16 cellular contexts compared by ENCODE assay signal in genomic region chr20:1761116-1761515, GRCh38.
DNase-seq lines count a peak whose midpoint lies in the region; ATAC-seq and TF ChIP-seq lines count a peak whose summit lies in the region.
"Had no signal": no experiment of that assay in that cellular context is flagged by ENCODE, and none has a peak within 500 bp of the region (broad histone marks: within the 10 kb centered on the region; RNA-seq: fewer than 3 reads in every experiment).

No MANE protein-coding gene starts in this region.

- H3K36me3 ChIP-seq in PC-3 (ENCODE audit: low read depth, low read length) (no peaks in the 10 kb centered on the region), tibial artery (no peaks in the 10 kb centered on the region)
- H3K36me3 ChIP-seq: right atrium auricular region had no signal

- CTCF ChIA-PET in Calu3 (lab: Charles Lee): no interaction called here
- CTCF ChIA-PET in PC-3 (lab: Charles Lee): interaction anchor here (0.6 kb wide), 1 partner anchor 38 kb away, joined by 3 read pairs; no protein-coding TSS in a partner anchor

- peak; percentile 79 for ATAC-seq in PC-3
- no peak for ATAC-seq in activated T-cell treated with anti-CD3 and anti-CD28 coated beads, Interleukin-2, amount 50 U/mL, for 4 hours
- ATAC-seq: T-helper 17 cell had no signal

- peaks cover 37% of the 10 kb centered on the region for H3K4me1 Mint-ChIP-seq in Calu3 (ENCODE audit: low read depth, unreplicated experiment)
- no peaks in the 10 kb centered on the region for H3K4me1 Mint-ChIP-seq in activated T-cell treated with anti-CD3 and anti-CD28 coated beads, Interleukin-2, amount 50 U/mL, for 4 hours (ENCODE audit: low read depth)

- H3K9ac ChIP-seq in PC-3 (ENCODE audit: low read length): peak overlapping the region; percentile 31

- no peaks in the 10 kb centered on the region for H3K9me3 Mint-ChIP-seq in Calu3 (ENCODE audit: low read depth, unreplicated experiment)
- H3K9me3 Mint-ChIP-seq in activated T-cell treated with anti-CD3 and anti-CD28 coated beads, Interleukin-2, amount 50 U/mL, for 4 hours: no peaks in the 10 kb centered on the region
- H3K9me3 Mint-ChIP-seq: CD8-positive, alpha-beta memory T cell had no signal

- no peaks in the 10 kb centered on the region for H3K36me3 Mint-ChIP-seq in Calu3 (ENCODE audit: insufficient read depth, unreplicated experiment)
- H3K36me3 Mint-ChIP-seq in activated T-cell treated with anti-CD3 and anti-CD28 coated beads, Interleukin-2, amount 50 U/mL, for 4 hours (ENCODE audit: insufficient read depth): no peaks in the 10 kb centered on the region
- H3K36me3 Mint-ChIP-seq: CD8-positive, alpha-beta memory T cell had no signal

- H2AFZ ChIP-seq in PC-3 (ENCODE audit: low read length): peak overlapping the region; percentile 46

- no peak for DNase-seq in Calu3
- DNase-seq in PC-3: peak; percentile 93
- peak; percentile 68 to 74 for DNase-seq in cardiac fibroblast (ENCODE audit: low read depth in 2 of 2)
- peak; percentile 26 for DNase-seq in mucosa of gallbladder (ENCODE audit: low spot score)
- no peak for DNase-seq in activated T-cell treated with anti-CD3 and anti-CD28 coated beads, Interleukin-2, amount 50 U/mL, for 4 hours
- DNase-seq in NOMO-1 (lab: John Stamatoyannopoulos, UW; ENCODE audit: unreplicated experiment in 2 of 2): no peak
- no peak for DNase-seq in tibial artery
- no peak for DNase-seq in hepatic stellate cell (ENCODE audit: low spot score)
- DNase-seq: activated CD4-positive, alpha-beta T cell treated with anti-CD3 and anti-CD28 coated beads, Interleukin-2, amount 50 U/mL, for 1 hour; CD8-positive, alpha-beta memory T cell; central memory CD4-positive, alpha-beta T cell; erythroblast; Karpas-422; NCI-H2107; T-helper 17 cell had no signal

- H3K27me3 ChIP-seq in PC-3 (ENCODE audit: low read length): no peaks in the 10 kb centered on the region
- H3K27me3 ChIP-seq in tibial artery: no peaks in the 10 kb centered on the region
- H3K27me3 ChIP-seq: right atrium auricular region had no signal

- H3K4me1 ChIP-seq in PC-3 (ENCODE audit: insufficient read depth, low read length) (peaks cover 45% of the 10 kb centered on the region), tibial artery (peaks cover 0 to 7% (median 4%) of the 10 kb centered on the region in 4 donors)

- no peaks in the 10 kb centered on the region for H3K9me3 ChIP-seq in PC-3 (ENCODE audit: low read length)
- H3K9me3 ChIP-seq in tibial artery: no peaks in the 10 kb centered on the region
- H3K9me3 ChIP-seq: right atrium auricular region had no signal

- H3K4me3 ChIP-seq in PC-3 (ENCODE audit: low read length) (no peak overlapping the region), cardiac fibroblast (replicated peaks in 1 of 2; ENCODE audit: low read depth in 2 of 2, low read length in 2 of 2) (no peak overlapping the region), tibial artery (no peak overlapping the region)
- H3K4me3 ChIP-seq: right atrium auricular region had no signal

- H3K4me2 ChIP-seq in PC-3 (ENCODE audit: low read length): peak overlapping the region; percentile 36

- POLR2A ChIA-PET in PC-3 (lab: Charles Lee; ENCODE audit: unreplicated experiment): interaction anchor here (0.6 kb wide), 1 partner anchor 86 kb away, joined by 3 read pairs; no protein-coding TSS in a partner anchor

- BruUV-seq in Calu3 (replicated peaks; lab: Mats Ljungman, UMichigan) (no TSS peak), PC-3 (replicated peaks; lab: Mats Ljungman, UMichigan) (no TSS peak)

- H3K9me2 ChIP-seq in PC-3 (replicated peaks; ENCODE audit: low read length): no peaks in the 10 kb centered on the region

- H3K27ac Mint-ChIP-seq in Calu3 (ENCODE audit: unreplicated experiment): peak overlapping the region; percentile 56
- H3K27ac Mint-ChIP-seq: T-helper 17 cell had no signal

- H3K27ac ChIP-seq in PC-3 (ENCODE audit: low read length) (peak overlapping the region; percentile 64), tibial artery (no peak overlapping the region)
- H3K27ac ChIP-seq: right atrium auricular region had no signal

- H3K27me3 Mint-ChIP-seq in Calu3 (ENCODE audit: unreplicated experiment): no peaks in the 10 kb centered on the region
- H3K27me3 Mint-ChIP-seq in activated T-cell treated with anti-CD3 and anti-CD28 coated beads, Interleukin-2, amount 50 U/mL, for 4 hours (ENCODE audit: low read depth): peaks cover 7% of the 10 kb centered on the region

- intact Hi-C loops in Calu3 (cut with micrococcal nuclease; ENCODE audit: unreplicated experiment): no loop called here
- intact Hi-C loops in PC-3 (cut with micrococcal nuclease): loop anchor here (5.0 kb wide), 1 partner anchor 411 kb away; no protein-coding TSS in a partner anchor
- intact Hi-C loops in tibial artery (cut with DNase I; ENCODE audit: low total_unique reads): loop anchor here (5.0 kb wide), 1 partner anchor 411 kb away; no protein-coding TSS in a partner anchor

- no peak overlapping the region for H3K4me3 Mint-ChIP-seq in Calu3 (ENCODE audit: low read depth, unreplicated experiment)
- H3K4me3 Mint-ChIP-seq in activated T-cell treated with anti-CD3 and anti-CD28 coated beads, Interleukin-2, amount 50 U/mL, for 4 hours: no peak overlapping the region
- H3K4me3 Mint-ChIP-seq: CD8-positive, alpha-beta memory T cell; T-helper 17 cell had no signal

- H3F3A ChIP-seq in PC-3 (ENCODE audit: low read length, unreplicated experiment): no peaks in the 10 kb centered on the region

- no peaks in the 10 kb centered on the region for H3K79me2 ChIP-seq in PC-3 (ENCODE audit: low read length)

- TF ChIP-seq CTCF in Calu3 (IDR thresholded peaks at IDR 0.05; ENCODE audit: unreplicated experiment): no peak
- TF ChIP-seq CTCF in PC-3 (conservative IDR thresholded peaks at IDR 0.05; ENCODE audit: low read depth, low read length): no peak
- no peak for TF ChIP-seq CTCF in cardiac fibroblast (IDR thresholded peaks at IDR 0.05; ENCODE audit: low read depth, low read length)
- TF ChIP-seq CTCF in tibial artery (IDR thresholded peaks at IDR 0.05): no peak

- H4K20me1 ChIP-seq in PC-3 (ENCODE audit: low read length): no peaks in the 10 kb centered on the region

Comparison
In these comparisons a context has a peak if more than half of its experiments do, and no peak if none do; other contexts are left out.
1. DNase-seq: peak in PC-3 (single experiment), cardiac fibroblast (2 of 2) and mucosa of gallbladder (single experiment); none in Calu3 (single experiment), activated T-cell treated with anti-CD3 and anti-CD28 coated beads, Interleukin-2, amount 50 U/mL, for 4 hours (single experiment), NOMO-1 (0 of 2), tibial artery (0 of 2) and hepatic stellate cell (single experiment).